In the genomic region with DNA sequence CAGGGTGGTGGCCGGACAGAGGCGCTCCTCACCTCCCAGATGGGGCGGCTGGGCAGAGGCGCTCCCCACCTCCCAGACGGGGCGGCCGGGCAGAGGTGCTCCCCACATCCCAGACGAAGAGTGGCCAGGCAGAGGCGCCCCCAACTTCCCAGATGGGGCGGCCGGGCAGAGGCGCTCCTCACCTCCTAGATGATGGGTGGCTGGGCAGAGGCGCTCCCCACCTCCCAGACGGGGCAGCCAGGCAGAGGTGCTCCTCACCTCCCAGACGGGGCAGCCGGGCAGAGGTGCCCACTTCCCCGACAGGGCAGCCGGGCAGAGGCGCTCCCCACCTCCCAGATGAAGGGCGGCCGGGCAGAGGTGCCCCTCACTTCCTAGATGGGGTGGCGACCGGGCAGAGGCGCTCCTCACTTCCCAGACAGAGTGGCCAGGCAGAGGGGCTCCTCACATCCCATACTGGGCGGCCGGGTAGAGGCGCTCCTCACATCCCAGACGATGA, we compare ENCODE assay signal across 1 cellular context. TPM values are rescaled to one million over a fixed set of nuclear protein-coding genes. Genes with fewer than 3 reads are reported as not detected.
"Had no signal": no experiment of that assay in that cellular context is flagged by ENCODE, and none has a peak within 500 bp of the region (broad histone marks: within the 10 kb centered on the region; RNA-seq: fewer than 3 reads in every experiment).

No MANE protein-coding gene starts in this region.

RNA-seq across cellular contexts. Expression of a gene that starts 46.8 kb away (rescaled TPM):
- total RNA-seq: OCI-LY7 had no signal
